20 cellular contexts compared by ENCODE assay signal in the genomic region with DNA sequence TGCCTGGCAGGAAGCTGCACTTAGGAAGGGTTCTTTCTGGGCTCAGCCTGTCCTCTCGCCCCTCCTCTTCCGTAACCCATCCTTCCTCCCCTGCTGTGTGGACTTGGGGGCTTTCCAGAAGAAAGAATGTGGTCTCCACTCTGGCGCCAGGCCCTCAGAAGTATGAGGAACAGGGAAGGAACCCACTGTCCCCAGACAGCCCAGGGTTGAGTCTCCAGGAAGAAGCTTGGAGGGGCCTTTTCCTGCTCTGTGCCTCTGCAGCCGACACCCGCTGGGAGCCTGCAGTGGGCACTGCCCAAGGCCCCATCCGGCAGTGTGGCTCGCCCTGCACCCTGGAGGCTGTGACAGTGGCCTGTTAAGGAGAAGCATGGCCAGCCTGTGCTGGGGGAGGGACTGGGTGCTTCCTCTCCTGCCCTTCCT.
DNase-seq lines count a peak whose midpoint lies in the region; ATAC-seq, FAIRE-seq and TF ChIP-seq lines count a peak whose summit lies in the region.
"Had no signal": no experiment of that assay in that cellular context is flagged by ENCODE, and none has a peak within 500 bp of the region (broad histone marks: within the 10 kb centered on the region; RNA-seq: fewer than 3 reads in every experiment).

No MANE protein-coding gene starts in this region.

- no peak overlapping the region for H3K9ac ChIP-seq in OCI-LY3 (ENCODE audit: low read length)

- no peaks in the 10 kb centered on the region for H3K9me3 ChIP-seq in OCI-LY3 (ENCODE audit: insufficient read depth, low read length)
- H3K9me3 ChIP-seq in heart left ventricle = no peaks in the 10 kb centered on the region
- no peaks in the 10 kb centered on the region for H3K9me3 ChIP-seq in vagina
- H3K9me3 ChIP-seq: ovary, transverse colon had no signal

- H3K27ac ChIP-seq in OCI-LY3 (ENCODE audit: low read length) (no peak overlapping the region), heart left ventricle (no peak overlapping the region), vagina (no peak overlapping the region)
- H3K27ac ChIP-seq: ovary, transverse colon had no signal

- H4K20me1 ChIP-seq in OCI-LY3 (ENCODE audit: insufficient read depth, low read length) = no peaks in the 10 kb centered on the region

- 36 to 61% (median 57%) methylated on average over 7 of the region's 7 CpGs for WGBS in heart left ventricle, 4 donors

- FAIRE-seq in D721Med (lab: Jason Lieb, UNC) = no peak
- FAIRE-seq: K562, keratinocyte had no signal

- no peaks in the 10 kb centered on the region for H3K79me2 ChIP-seq in OCI-LY3 (ENCODE audit: low read length)

- H3K36me3 ChIP-seq in OCI-LY3 (replicated peaks; ENCODE audit: low read depth, low read length) = no peaks in the 10 kb centered on the region
- H3K36me3 ChIP-seq in heart left ventricle = no peaks in the 10 kb centered on the region
- no peaks in the 10 kb centered on the region for H3K36me3 ChIP-seq in vagina
- H3K36me3 ChIP-seq: ovary, transverse colon had no signal

- H2AFZ ChIP-seq in OCI-LY3 (ENCODE audit: low read depth, low read length) = no peak overlapping the region

- H3K27me3 ChIP-seq in OCI-LY3 (ENCODE audit: low read depth, low read length) (peaks cover 21% of the 10 kb centered on the region), heart left ventricle (no peaks in the 10 kb centered on the region), vagina (no peaks in the 10 kb centered on the region)
- H3K27me3 ChIP-seq: ovary had no signal

- H3K4me1 ChIP-seq in OCI-LY3 (ENCODE audit: low read length) (peaks cover 39% of the 10 kb centered on the region), heart left ventricle (peaks cover 0 to 32% (median 10%) of the 10 kb centered on the region in 12 donors), vagina (peaks cover 4% of the 10 kb centered on the region)

- peak; percentile 4 to 31 (median 26) for ATAC-seq in heart left ventricle
- ATAC-seq in sciatic nerve = peak; percentile 66
- ATAC-seq: activated CD4-positive, CD25-positive, alpha-beta regulatory T cell treated with anti-CD3 and anti-CD28 coated beads, Interleukin-2, amount 50 U/mL, for 24 hours; activated CD8-positive, alpha-beta memory T cell treated with anti-CD3 and anti-CD28 coated beads, Interleukin-2, amount 10 ng/mL, durations not matched to agents 7 days and 5 days; K562 had no signal

- H3K4me3 ChIP-seq in OCI-LY3 (ENCODE audit: low read length) = no peak overlapping the region
- H3K4me3 ChIP-seq in heart left ventricle = no peak overlapping the region
- H3K4me3 ChIP-seq in vagina = no peak overlapping the region
- H3K4me3 ChIP-seq: K562, ovary, skin epidermis, transverse colon had no signal

- intact Hi-C loops in heart left ventricle (cut with DNase I) (no loop called here), sciatic nerve (cut with DNase I) (no loop called here), vagina (cut with DNase I) (no loop called here)

- H3K4me2 ChIP-seq in OCI-LY3 (ENCODE audit: low read length) = peak overlapping the region; percentile 8; the same call in 1 of the 2 replicates

- TF ChIP-seq POLR2A in heart left ventricle (IDR thresholded peaks at IDR 0.05) (no peak), vagina (IDR thresholded peaks at IDR 0.05) (no peak)

- DNase-seq in EL (peak; percentile 9), heart left ventricle (peak in 2 of 5 donors; percentile 42 to 60), sciatic nerve (ENCODE audit: low spot score) (no peak), middle frontal gyrus (ENCODE audit: extremely low spot score, low spot score) (no peak), amniotic stem cell (lab: John Stamatoyannopoulos, UW) (no peak), D721Med (ENCODE audit: insufficient read length, low spot score) (no peak), vagina (ENCODE audit: extremely low spot score in 2 of 2) (no peak)
- DNase-seq: activated CD8-positive, alpha-beta memory T cell treated with anti-CD3 and anti-CD28 coated beads, Interleukin-2, amount 10 ng/mL, durations not matched to agents 7 days and 5 days; DMS79; NCI-H1105 treated with DMSO at 0.1 percent for 48 hours; NCI-H2171; NCI-H748 treated with DMSO at 0.1 percent for 48 hours; ovary; T-helper 1 cell; transverse colon had no signal

- no peak for TF ChIP-seq CTCF in OCI-LY3 (IDR thresholded peaks at IDR 0.05; ENCODE audit: low read depth, low read length)
- no peak for TF ChIP-seq CTCF in heart left ventricle (IDR thresholded peaks at IDR 0.05)
- no peak for TF ChIP-seq CTCF in D721Med (IDR thresholded peaks at IDR 0.05; ENCODE audit: insufficient read depth, missing control alignments)
- no peak for TF ChIP-seq CTCF in vagina (IDR thresholded peaks at IDR 0.05)
